Comparison of ENCODE assay signal across 12 cellular contexts in the genomic region with DNA sequence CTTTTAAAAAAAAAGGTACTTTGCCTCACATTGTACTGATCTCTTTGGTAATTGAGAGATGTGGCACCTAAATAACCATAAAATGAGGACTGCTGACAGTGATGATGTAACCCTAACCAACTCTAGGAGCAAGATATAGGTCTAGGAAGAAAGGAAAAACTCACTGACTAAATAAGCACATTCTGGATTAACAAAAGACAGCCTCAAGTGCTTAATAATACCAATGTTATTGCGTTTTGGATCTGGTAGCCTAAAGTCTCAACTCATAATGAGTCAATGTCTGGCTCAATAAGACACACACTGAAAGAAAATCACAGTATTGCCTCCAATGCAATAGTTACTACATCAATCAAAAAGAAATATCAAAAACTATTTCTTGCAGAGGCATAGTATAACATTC. TPM values are rescaled to one million over a fixed set of nuclear protein-coding genes. Genes with fewer than 3 reads are reported as not detected.
DNase-seq lines count a peak whose midpoint lies in the region; ATAC-seq and TF ChIP-seq lines count a peak whose summit lies in the region.
"Had no signal": no experiment of that assay in that cellular context is flagged by ENCODE, and none has a peak within 500 bp of the region (broad histone marks: within the 10 kb centered on the region; RNA-seq: fewer than 3 reads in every experiment).

No MANE protein-coding gene starts in this region.

- no peaks in the 10 kb centered on the region for H3K27me3 Mint-ChIP-seq in activated T-cell treated with anti-CD3 and anti-CD28 coated beads, Interleukin-2, amount 50 U/mL, for 4 hours (ENCODE audit: low read depth)
- no peaks in the 10 kb centered on the region for H3K27me3 Mint-ChIP-seq in central memory CD8-positive, alpha-beta T cell

- H3K27me3 ChIP-seq in PC-3 (ENCODE audit: low read length): no peaks in the 10 kb centered on the region
- H3K27me3 ChIP-seq in skeletal muscle satellite cell (ENCODE audit: control insufficient read depth, insufficient read depth, low read length): no peaks in the 10 kb centered on the region

- H4K20me1 ChIP-seq in PC-3 (ENCODE audit: low read length): peaks cover 45% of the 10 kb centered on the region

- H3K4me3 Mint-ChIP-seq in activated T-cell treated with anti-CD3 and anti-CD28 coated beads, Interleukin-2, amount 50 U/mL, for 4 hours: peak overlapping the region; percentile 96
- peak overlapping the region; percentile 68 for H3K4me3 Mint-ChIP-seq in central memory CD8-positive, alpha-beta T cell

- no peak overlapping the region for H3K27ac ChIP-seq in PC-3 (ENCODE audit: low read length)
- H3K27ac ChIP-seq: left ventricle myocardium inferior had no signal

- peaks cover 70% of the 10 kb centered on the region for H3K4me1 Mint-ChIP-seq in activated T-cell treated with anti-CD3 and anti-CD28 coated beads, Interleukin-2, amount 50 U/mL, for 4 hours (ENCODE audit: low read depth)
- H3K4me1 Mint-ChIP-seq in central memory CD8-positive, alpha-beta T cell: peaks cover 61% of the 10 kb centered on the region

- POLR2A ChIA-PET in PC-3 (lab: Charles Lee; ENCODE audit: unreplicated experiment): no interaction called here

- BruUV-seq in PC-3 (replicated peaks; lab: Mats Ljungman, UMichigan): TSS peak; percentile 11

- H3K9ac ChIP-seq in PC-3 (ENCODE audit: low read length) (no peak overlapping the region), skeletal muscle satellite cell (ENCODE audit: low read depth, low read length) (no peak overlapping the region)

- no peak for TF ChIP-seq CTCF in PC-3 (conservative IDR thresholded peaks at IDR 0.05; ENCODE audit: low read depth, low read length)
- no peak for TF ChIP-seq CTCF in GM10266 (IDR thresholded peaks at IDR 0.05; ENCODE audit: control insufficient read depth, insufficient read depth, low read depth, missing control alignments)

- H3K79me2 ChIP-seq in PC-3 (ENCODE audit: low read length): peaks cover 74% of the 10 kb centered on the region

- H3K36me3 ChIP-seq in PC-3 (ENCODE audit: low read depth, low read length): no peaks in the 10 kb centered on the region
- H3K36me3 ChIP-seq in skeletal muscle satellite cell (ENCODE audit: insufficient read depth, low read length): no peaks in the 10 kb centered on the region
- H3K36me3 ChIP-seq: left ventricle myocardium inferior had no signal

- no peaks in the 10 kb centered on the region for H3K9me3 Mint-ChIP-seq in activated T-cell treated with anti-CD3 and anti-CD28 coated beads, Interleukin-2, amount 50 U/mL, for 4 hours
- no peaks in the 10 kb centered on the region for H3K9me3 Mint-ChIP-seq in central memory CD8-positive, alpha-beta T cell

- H3K4me1 ChIP-seq in PC-3 (ENCODE audit: insufficient read depth, low read length) (peaks cover 29% of the 10 kb centered on the region), skeletal muscle satellite cell (ENCODE audit: control insufficient read depth, insufficient read depth, low read length) (peaks cover 38% of the 10 kb centered on the region)

- no peaks in the 10 kb centered on the region; the same call in 1 of the 2 replicates for H3K9me2 ChIP-seq in PC-3 (replicated peaks; ENCODE audit: low read length)

- H3K4me2 ChIP-seq in PC-3 (ENCODE audit: low read length) (peak overlapping the region; percentile 9), skeletal muscle satellite cell (ENCODE audit: low read length) (peak overlapping the region; percentile 6)

- H3K27ac Mint-ChIP-seq in central memory CD8-positive, alpha-beta T cell (ENCODE audit: low read depth): peak overlapping the region; percentile 65

- no peak overlapping the region for H2AFZ ChIP-seq in PC-3 (ENCODE audit: low read length)

- no peaks in the 10 kb centered on the region for H3F3A ChIP-seq in PC-3 (ENCODE audit: low read length, unreplicated experiment)

- no peak overlapping the region for H3K4me3 ChIP-seq in PC-3 (ENCODE audit: low read length)
- no peak overlapping the region for H3K4me3 ChIP-seq in skeletal muscle satellite cell (ENCODE audit: low read length)
- H3K4me3 ChIP-seq: left ventricle myocardium inferior had no signal

- H3K9me3 ChIP-seq in PC-3 (ENCODE audit: low read length) (no peaks in the 10 kb centered on the region), skeletal muscle satellite cell (replicated peaks; ENCODE audit: low read length) (no peaks in the 10 kb centered on the region)
- H3K9me3 ChIP-seq: left ventricle myocardium inferior had no signal

- CTCF ChIA-PET in PC-3 (lab: Charles Lee): no interaction called here

- DNase-seq in activated T-cell treated with anti-CD3 and anti-CD28 coated beads, Interleukin-2, amount 50 U/mL, for 4 hours: no peak
- DNase-seq in activated T-cell treated with anti-CD3 and anti-CD28 coated beads, Interleukin-2, amount 50 U/mL, for 1 hour: no peak
- peak; percentile 46 for DNase-seq in PC-3
- no peak for DNase-seq in central memory CD8-positive, alpha-beta T cell (ENCODE audit: low spot score in 2 of 2)
- no peak for DNase-seq in GM10266 (ENCODE audit: extremely low spot score)
- DNase-seq in NCI-H526 treated with DMSO at 0.1 percent for 48 hours (lab: John Stamatoyannopoulos, UW): no peak
- DNase-seq: activated gamma-delta T cell treated with Interleukin-2 at 50 U/mL for 16 hours, head of caudate nucleus, left ventricle myocardium inferior, occipital lobe had no signal

- intact Hi-C loops in PC-3 (cut with micrococcal nuclease): no loop called here

- no peak for ATAC-seq in activated T-cell treated with anti-CD3 and anti-CD28 coated beads, Interleukin-2, amount 50 U/mL, for 4 hours
- ATAC-seq in PC-3 (no peak), GM18520 (IDR thresholded peaks at IDR 0.05; ENCODE audit: unreplicated experiment) (no peak)
- ATAC-seq in central memory CD8-positive, alpha-beta T cell (replicated peaks; ENCODE audit: extremely low read depth, poor library complexity, severe bottlenecking): no peak

- peaks cover 11% of the 10 kb centered on the region for H3K36me3 Mint-ChIP-seq in activated T-cell treated with anti-CD3 and anti-CD28 coated beads, Interleukin-2, amount 50 U/mL, for 4 hours (ENCODE audit: insufficient read depth)
- H3K36me3 Mint-ChIP-seq in central memory CD8-positive, alpha-beta T cell (ENCODE audit: insufficient read depth): peaks cover 11% of the 10 kb centered on the region

RNA-seq across cellular contexts. Expression of a gene that starts 3.0 kb away (rescaled TPM):
- total RNA-seq in activated T-cell treated with anti-CD3 and anti-CD28 coated beads, Interleukin-2, amount 50 U/mL, for 4 hours: 10 to 100 TPM; 16.2 to 29.3 (median 21.0) TPM
- 13.5 and 17.9 TPM in 2 replicates for total RNA-seq in PC-3 (2014; rRNA removed)
- total RNA-seq in skeletal muscle satellite cell (2012; rRNA removed): 5.5 and 9.4 TPM in 2 replicates
